6 cellular contexts compared by ENCODE assay signal in genomic region chr5:137410234-137411010, GRCh38.
"Had no signal": no experiment of that assay in that cellular context is flagged by ENCODE, and none has a peak within 500 bp of the region (broad histone marks: within the 10 kb centered on the region; RNA-seq: fewer than 3 reads in every experiment).

No MANE protein-coding gene starts in this region.

- H3K4me3 ChIP-seq: K562 had no signal

- H3K4me1 Mint-ChIP-seq: IgD-negative memory B cell had no signal

- DNase-seq: IMR-90, KBM-7 had no signal

- H3K36me3 Mint-ChIP-seq: IgD-negative memory B cell had no signal

- ATAC-seq: HepG2, K562 had no signal

- H3K27ac ChIP-seq: HL-60 had no signal

- H3K4me3 Mint-ChIP-seq: IgD-negative memory B cell had no signal
